In the genomic region with DNA sequence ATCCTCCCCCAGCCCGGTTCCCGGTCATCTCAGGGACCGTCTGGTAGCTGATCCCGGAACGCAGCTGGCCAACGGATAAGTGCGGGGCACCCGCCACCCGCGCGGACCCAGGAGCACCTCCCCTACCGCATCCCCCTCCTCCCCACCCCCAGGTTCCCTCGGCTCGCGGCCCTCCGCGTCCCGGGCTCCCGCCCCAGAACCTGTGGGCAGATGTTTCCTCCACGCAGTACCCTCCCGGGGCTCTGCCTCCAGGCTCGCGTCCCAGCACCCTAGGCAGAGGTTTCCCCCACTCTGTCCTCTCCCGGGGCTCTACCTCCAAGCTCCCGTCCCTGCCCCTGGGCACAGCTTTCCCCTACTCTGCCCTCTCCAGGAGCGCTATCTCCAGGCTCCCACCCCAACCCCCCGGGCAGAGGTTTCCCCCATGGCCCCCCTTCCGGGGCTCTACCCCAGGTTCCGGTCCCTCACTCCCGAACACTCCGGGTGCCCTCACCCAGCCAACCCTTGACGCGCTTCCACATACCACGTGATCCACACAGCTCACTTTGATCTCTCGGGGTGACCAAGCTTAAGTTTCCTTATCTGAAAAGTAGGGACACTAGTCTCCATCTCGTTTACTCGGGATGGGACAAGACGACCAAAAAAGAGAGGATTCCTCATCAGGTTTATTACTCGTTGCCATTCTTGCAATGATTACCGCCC, we compare ENCODE assay signal across 1 cellular context.
A peak's percentile ranks its signal among the peaks of the same experiment; 100 is the strongest.
TF ChIP-seq lines count a peak whose summit lies in the region.

CCDC38 (minus strand) TSS at position 83 of the 699 bp plus-strand sequence. CDS start 6,105 bp downstream, outside the sequence.

TF ChIP-seq in A549, 52 proteins besides CTCF, POLR2A, EP300 and RAD21 (continued from another document):
- TF ChIP-seq NFE2L2 (conservative IDR thresholded peaks at IDR 0.05; ENCODE audit: low read length) (no peak), E2F6 (IDR thresholded peaks at IDR 0.05; ENCODE audit: borderline replicate concordance, low read depth) (peak; percentile 48; the same call in 1 of the 2 replicates), MAZ (IDR thresholded peaks at IDR 0.05; ENCODE audit: borderline replicate concordance, low read depth, low read length) (peak; percentile 60; the same call in 1 of the 2 replicates), CEBPB (IDR thresholded peaks at IDR 0.05) (peak in 1 of 2 experiments; percentile 18; a peak in 1 of 4 replicates), HOXB5 (CRISPR knock-in tag; IDR thresholded peaks at IDR 0.05) (no peak), GATA3 (IDR thresholded peaks at IDR 0.05; ENCODE audit: borderline replicate concordance) (no peak; the same call in 1 of the 2 replicates), HDAC2 (IDR thresholded peaks at IDR 0.05) (no peak), JUN (IDR thresholded peaks at IDR 0.05) (peak; percentile 77 to 91; a peak in 4 of 5 replicates), SMC3 (IDR thresholded peaks at IDR 0.05) (0 out of 3 replicates have a peak, but pooled peaks have one; percentile 5)
TF ChIP-seq in A549: peak in this region for 12.
